In the genomic region with DNA sequence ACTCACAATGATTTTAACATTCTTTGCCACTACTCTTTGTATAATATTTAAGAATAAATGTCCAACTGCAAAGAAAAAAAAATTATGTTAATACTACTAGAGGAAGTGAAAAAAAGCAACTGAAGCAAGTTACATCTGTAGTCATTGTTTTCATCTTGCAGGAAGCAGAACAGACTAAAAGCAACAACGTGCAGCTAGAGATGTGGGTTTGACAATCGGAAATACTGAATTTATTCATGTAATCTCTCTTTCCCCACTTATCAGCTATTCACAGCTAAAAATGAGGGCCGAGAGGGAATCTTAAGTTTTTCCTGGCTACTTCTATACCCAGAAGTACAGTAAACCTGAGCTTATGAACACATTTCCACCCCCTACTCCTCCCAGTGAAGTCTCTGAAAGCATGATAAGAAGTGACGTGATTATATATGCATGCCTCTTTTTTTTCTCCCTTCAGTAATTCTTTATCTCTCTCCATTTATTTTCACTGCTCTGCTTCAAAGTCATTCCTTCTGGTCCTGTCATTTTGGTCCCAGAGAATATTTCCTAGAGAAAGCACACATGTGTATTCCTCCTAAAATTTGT, we compare ENCODE assay signal across 17 cellular contexts.
DNase-seq lines count a peak whose midpoint lies in the region; TF ChIP-seq lines count a peak whose summit lies in the region.
"Had no signal": no experiment of that assay in that cellular context is flagged by ENCODE, and none has a peak within 500 bp of the region (broad histone marks: within the 10 kb centered on the region; RNA-seq: fewer than 3 reads in every experiment).

No MANE protein-coding gene starts in this region.

- H3K4me1 ChIP-seq in OCI-LY3 (ENCODE audit: low read length) (peaks cover 12% of the 10 kb centered on the region; the same call in 1 of the 2 replicates), breast epithelium (no peaks in the 10 kb centered on the region)
- H3K4me1 ChIP-seq: A549 had no signal

- POLR2A ChIA-PET in activated CD4-positive, alpha-beta T cell treated with anti-CD3 and anti-CD28 coated beads, Interleukin-2, amount 10 ng/mL, durations not matched to agents 7 days and 5 days (lab: Charles Lee): no interaction called here

- no peaks in the 10 kb centered on the region for H3K9me3 Mint-ChIP-seq in activated CD4-positive, alpha-beta T cell treated with anti-CD3 and anti-CD28 coated beads, Interleukin-2, amount 10 ng/mL, durations not matched to agents 7 days and 5 days
- H3K9me3 Mint-ChIP-seq in activated naive CD8-positive, alpha-beta T cell (ENCODE audit: low read depth): no peaks in the 10 kb centered on the region
- peaks cover 2% of the 10 kb centered on the region for H3K9me3 Mint-ChIP-seq in nephron
- H3K9me3 Mint-ChIP-seq: type B pancreatic cell had no signal

- H3K4me3 ChIP-seq in OCI-LY3 (ENCODE audit: low read length) (peak overlapping the region; percentile 48), breast epithelium (no peak overlapping the region)
- H3K4me3 ChIP-seq: A549, ovary had no signal

- no peak for TF ChIP-seq POLR2A in breast epithelium (IDR thresholded peaks at IDR 0.05)

- H3K27me3 ChIP-seq in OCI-LY3 (ENCODE audit: low read depth, low read length) (peaks cover 32% of the 10 kb centered on the region), breast epithelium (no peaks in the 10 kb centered on the region)
- H3K27me3 ChIP-seq: ovary had no signal

- no peaks in the 10 kb centered on the region for H4K20me1 ChIP-seq in OCI-LY3 (ENCODE audit: insufficient read depth, low read length)

- H2AFZ ChIP-seq in OCI-LY3 (ENCODE audit: low read depth, low read length): peak overlapping the region; percentile 34; the same call in 1 of the 2 replicates

- peak overlapping the region; percentile 37 for H3K4me3 Mint-ChIP-seq in activated CD4-positive, alpha-beta T cell treated with anti-CD3 and anti-CD28 coated beads, Interleukin-2, amount 10 ng/mL, durations not matched to agents 7 days and 5 days
- H3K4me3 Mint-ChIP-seq in activated naive CD8-positive, alpha-beta T cell: peak overlapping the region; percentile 76
- no peak overlapping the region for H3K4me3 Mint-ChIP-seq in nephron
- H3K4me3 Mint-ChIP-seq: type B pancreatic cell had no signal

- H3K79me2 ChIP-seq in OCI-LY3 (ENCODE audit: low read length): no peaks in the 10 kb centered on the region

- CTCF ChIA-PET in activated CD4-positive, alpha-beta T cell treated with anti-CD3 and anti-CD28 coated beads, Interleukin-2, amount 10 ng/mL, durations not matched to agents 7 days and 5 days (lab: Charles Lee): interaction anchor here (1.3 kb wide), 1 partner anchor 37 kb away, joined by 4 read pairs; no protein-coding TSS in a partner anchor

- H3K36me3 ChIP-seq in OCI-LY3 (replicated peaks; ENCODE audit: low read depth, low read length): no peaks in the 10 kb centered on the region
- H3K36me3 ChIP-seq in breast epithelium: no peaks in the 10 kb centered on the region
- H3K36me3 ChIP-seq: ovary had no signal

- H3K9me3 ChIP-seq in OCI-LY3 (ENCODE audit: insufficient read depth, low read length): no peaks in the 10 kb centered on the region
- no peaks in the 10 kb centered on the region for H3K9me3 ChIP-seq in breast epithelium
- H3K9me3 ChIP-seq: ovary had no signal

- peak overlapping the region; percentile 71 for H3K4me2 ChIP-seq in OCI-LY3 (ENCODE audit: low read length)
- H3K4me2 ChIP-seq: A549 had no signal

- H3K27ac ChIP-seq in OCI-LY3 (ENCODE audit: low read length) (no peak overlapping the region), breast epithelium (no peak overlapping the region)
- H3K27ac ChIP-seq: A549, ovary had no signal

- intact Hi-C loops in breast epithelium (cut with DNase I; ENCODE audit: low total_unique reads): no loop called here

- in situ Hi-C loops in GM13976 (cut with MboI; ENCODE audit: low sequenced_read_pairs, unreplicated experiment): no loop called here

- H3K36me3 Mint-ChIP-seq in activated CD4-positive, alpha-beta T cell treated with anti-CD3 and anti-CD28 coated beads, Interleukin-2, amount 10 ng/mL, durations not matched to agents 7 days and 5 days (ENCODE audit: low read depth): peaks cover 3% of the 10 kb centered on the region
- peaks cover 15% of the 10 kb centered on the region for H3K36me3 Mint-ChIP-seq in activated naive CD8-positive, alpha-beta T cell
- peaks cover 4% of the 10 kb centered on the region for H3K36me3 Mint-ChIP-seq in nephron (ENCODE audit: low read depth)

- H3K27me3 Mint-ChIP-seq in activated CD4-positive, alpha-beta T cell treated with anti-CD3 and anti-CD28 coated beads, Interleukin-2, amount 10 ng/mL, durations not matched to agents 7 days and 5 days: peaks cover 9% of the 10 kb centered on the region
- no peaks in the 10 kb centered on the region for H3K27me3 Mint-ChIP-seq in activated naive CD8-positive, alpha-beta T cell
- H3K27me3 Mint-ChIP-seq in nephron (ENCODE audit: low read depth): no peaks in the 10 kb centered on the region
- H3K27me3 Mint-ChIP-seq: type B pancreatic cell had no signal

- H3K27ac Mint-ChIP-seq in activated CD4-positive, alpha-beta T cell treated with anti-CD3 and anti-CD28 coated beads, Interleukin-2, amount 10 ng/mL, durations not matched to agents 7 days and 5 days: peak overlapping the region; percentile 82
- H3K27ac Mint-ChIP-seq in activated naive CD8-positive, alpha-beta T cell: peak overlapping the region; percentile 89
- peak overlapping the region; percentile 48 to 89 (median 83) for H3K27ac Mint-ChIP-seq in nephron
- H3K27ac Mint-ChIP-seq: type B pancreatic cell had no signal

- TF ChIP-seq CTCF in OCI-LY3 (IDR thresholded peaks at IDR 0.05; ENCODE audit: low read depth, low read length) (no peak), nephron (IDR thresholded peaks at IDR 0.05; ENCODE audit: unreplicated experiment in 3 of 3) (no peak), GM13976 (IDR thresholded peaks at IDR 0.05; ENCODE audit: borderline replicate concordance, control extremely low read depth, extremely low read depth, insufficient read depth, missing control alignments) (no peak), breast epithelium (IDR thresholded peaks at IDR 0.05) (no peak)

- H3K4me1 Mint-ChIP-seq in activated CD4-positive, alpha-beta T cell treated with anti-CD3 and anti-CD28 coated beads, Interleukin-2, amount 10 ng/mL, durations not matched to agents 7 days and 5 days: peaks cover 49% of the 10 kb centered on the region
- H3K4me1 Mint-ChIP-seq in activated naive CD8-positive, alpha-beta T cell (ENCODE audit: low read depth): peaks cover 63% of the 10 kb centered on the region
- H3K4me1 Mint-ChIP-seq in nephron: peaks cover 46% of the 10 kb centered on the region

- DNase-seq in activated CD4-positive, alpha-beta T cell treated with anti-CD3 and anti-CD28 coated beads, Interleukin-2, amount 10 ng/mL, durations not matched to agents 7 days and 5 days: peak; percentile 24
- DNase-seq in activated CD4-positive, alpha-beta T cell treated with anti-CD3 and anti-CD28 coated beads, Interleukin-2, amount 50 U/mL, for 1 hour: no peak
- DNase-seq in GM13976 (ENCODE audit: low spot score) (no peak), breast epithelium (ENCODE audit: low spot score in 2 of 2) (no peak), D341Med (ENCODE audit: low spot score) (no peak)
- DNase-seq: activated gamma-delta T cell treated with Interleukin-2 at 50 U/mL for 16 hours; hypothalamus; NCI-H2107; NCI-H774; ovary; stimulated activated CD4-positive, alpha-beta T cell treated with anti-CD3 and anti-CD28 coated beads, Interleukin-2, amount 100 ng/mL, for 48 hours; stimulated activated CD8-positive, alpha-beta memory T cell treated with anti-CD3 and anti-CD28 coated beads, Interleukin-4, amount 100 ng/mL, for 48 hours had no signal

- H3K9ac ChIP-seq in OCI-LY3 (ENCODE audit: low read length): no peak overlapping the region

Comparison
In these comparisons a context has a peak if more than half of its experiments do, and no peak if none do; other contexts are left out.
1. H3K4me3 Mint-ChIP-seq: peak in activated CD4-positive, alpha-beta T cell treated with anti-CD3 and anti-CD28 coated beads, Interleukin-2, amount 10 ng/mL, durations not matched to agents 7 days and 5 days (single experiment) and activated naive CD8-positive, alpha-beta T cell (single experiment); none in nephron (0 of 3).
2. Peak in every context shown above with its lines, with median percentiles within 50 percentile points of each other: H3K27ac Mint-ChIP-seq.